Comparison of ENCODE assay signal across 8 cellular contexts in genomic region chr1:25338188-25338981, GRCh38. TPM values are rescaled to one million over a fixed set of nuclear protein-coding genes. Genes with fewer than 3 reads are reported as not detected.
DNase-seq lines count a peak whose midpoint lies in the region; ATAC-seq and TF ChIP-seq lines count a peak whose summit lies in the region.

Gene TMEM50A, plus strand, starts transcription at chr1:25338334. Its CDS starts 2,153 bp downstream, at chr1:25340487.

- H3K4me1 Mint-ChIP-seq in dendritic cell treated with granulocyte-macrophage colony-stimulating factor and Interleukin-4, amounts not matched to agents 40 ng/mL and 50 ng/mL, for 4 days (ENCODE audit: low read depth): peaks cover 29% of the 10 kb centered on the region

- peaks cover 10 to 25% of the 10 kb centered on the region in 2 donors for H3K4me1 ChIP-seq in left lung

- TF ChIP-seq CTCF in left lung (IDR thresholded peaks at IDR 0.05): no peak

- H3K36me3 ChIP-seq in left lung: peaks cover 0 to 8% of the 10 kb centered on the region in 2 donors

- peak within 1 kb of the TSS; percentile 96 for H3K4me3 Mint-ChIP-seq in dendritic cell treated with granulocyte-macrophage colony-stimulating factor and Interleukin-4, amounts not matched to agents 40 ng/mL and 50 ng/mL, for 4 days

- intact Hi-C loops in dendritic cell treated with granulocyte-macrophage colony-stimulating factor and Interleukin-4, amounts not matched to agents 40 ng/mL and 50 ng/mL, for 4 days (cut with micrococcal nuclease): no loop called here
- intact Hi-C loops in left lung (cut with DNase I): no loop called here

- peak within 1 kb of the TSS; percentile 98 to 99 for H3K27ac ChIP-seq in left lung

- peak within 1 kb of the TSS; percentile 83 to 93 for H3K4me3 ChIP-seq in left lung

- peak within 1 kb of the TSS; percentile 98 for H3K27ac Mint-ChIP-seq in dendritic cell treated with granulocyte-macrophage colony-stimulating factor and Interleukin-4, amounts not matched to agents 40 ng/mL and 50 ng/mL, for 4 days

- H3K9me3 Mint-ChIP-seq in dendritic cell treated with granulocyte-macrophage colony-stimulating factor and Interleukin-4, amounts not matched to agents 40 ng/mL and 50 ng/mL, for 4 days: no peaks in the 10 kb centered on the region

- H3K27me3 Mint-ChIP-seq in dendritic cell treated with granulocyte-macrophage colony-stimulating factor and Interleukin-4, amounts not matched to agents 40 ng/mL and 50 ng/mL, for 4 days: no peaks in the 10 kb centered on the region

- peaks cover 36% of the 10 kb centered on the region for H3K36me3 Mint-ChIP-seq in dendritic cell treated with granulocyte-macrophage colony-stimulating factor and Interleukin-4, amounts not matched to agents 40 ng/mL and 50 ng/mL, for 4 days (ENCODE audit: low read depth)

- no peaks in the 10 kb centered on the region for H3K27me3 ChIP-seq in left lung

- no peaks in the 10 kb centered on the region for H3K9me3 ChIP-seq in left lung

- peak; percentile 82 for ATAC-seq in GM19324 (IDR thresholded peaks at IDR 0.05; ENCODE audit: low FRiP score, unreplicated experiment)
- ATAC-seq in HG03460 (IDR thresholded peaks at IDR 0.05; ENCODE audit: unreplicated experiment): peak; percentile 59
- peak; percentile 95 for ATAC-seq in left lung

- DNase-seq in C1 segment of cervical spinal cord (lab: John Stamatoyannopoulos, UW): peak; percentile 35 to 93 (median 88)
- peak; percentile 60 for DNase-seq in NCI-H748 treated with DMSO at 0.1 percent for 48 hours (lab: John Stamatoyannopoulos, UW)
- DNase-seq in activated CD4-positive, alpha-beta T cell treated with anti-CD3 and anti-CD28 coated beads, Interleukin-2, amount 50 U/mL, for 4 hours: peak; percentile 85
- peak; percentile 90 to 95 for DNase-seq in left lung
- DNase-seq in stimulated activated CD4-positive, alpha-beta T cell treated with anti-CD3 and anti-CD28 coated beads, Interleukin-4, amount 100 ng/mL, for 1 hour: peak; percentile 89

RNA-seq across cellular contexts. Expression of gene TMEM50A, which starts in this region (rescaled TPM):
- total RNA-seq in left lung: 100 to 1,000 TPM; 120 to 128 TPM

Comparison
In these comparisons a context has a peak if more than half of its experiments do, and no peak if none do; other contexts are left out.
1. Peak in every context shown above with its lines: DNase-seq, ATAC-seq, H3K4me3 ChIP-seq and H3K27ac ChIP-seq.